Comparison of ENCODE assay signal across 1 cellular context in genomic region chr20:50296450-50297375, GRCh38.
TF ChIP-seq lines count a peak whose summit lies in the region.

No MANE protein-coding gene starts in this region.

TF ChIP-seq in HepG2, 621 proteins besides CTCF, POLR2A, EP300 and RAD21 (continued from another document and continues in another):
- TF ChIP-seq ZNF609 (CRISPR knock-in tag; IDR thresholded peaks at IDR 0.05; ENCODE audit: borderline replicate concordance) (peak; percentile 49; the same call in 1 of the 2 replicates), ZNF687 (CRISPR knock-in tag; IDR thresholded peaks at IDR 0.05) (peak; percentile 85), PCBP1 (IDR thresholded peaks at IDR 0.05; ENCODE audit: borderline replicate concordance, low read depth, low read length) (no peak), MYC (CRISPR knock-in tag; IDR thresholded peaks at IDR 0.05; ENCODE audit: borderline replicate concordance) (peak; percentile 10; the same call in 1 of the 2 replicates), MXI1 (IDR thresholded peaks at IDR 0.05; ENCODE audit: borderline replicate concordance, low read depth, low read length) (0 out of 3 replicates have a peak, but pooled peaks have one; percentile 21), TFDP1 (CRISPR knock-in tag; IDR thresholded peaks at IDR 0.05; ENCODE audit: borderline replicate concordance) (no peak), ZNF292 (CRISPR knock-in tag; IDR thresholded peaks at IDR 0.05; ENCODE audit: borderline replicate concordance, low read depth) (peak; percentile 65; the same call in 1 of the 2 replicates), ZNF543 (CRISPR knock-in tag; IDR thresholded peaks at IDR 0.05) (0 out of 2 replicates have a peak, but pooled peaks have one; percentile 43), ZSCAN25 (CRISPR knock-in tag; IDR thresholded peaks at IDR 0.05) (peak; percentile 99), SOX6 (IDR thresholded peaks at IDR 0.05) (no peak), SOX6 (CRISPR knock-in tag; IDR thresholded peaks at IDR 0.05) (peak; percentile 52), NONO (IDR thresholded peaks at IDR 0.05) (no peak), NONO (CRISPR knock-in tag; conservative IDR thresholded peaks at IDR 0.05) (0 out of 2 replicates have a peak, but pooled peaks have one; percentile 10), MTA1 (CRISPR knock-in tag; IDR thresholded peaks at IDR 0.05; ENCODE audit: borderline replicate concordance) (peak; percentile 48; the same call in 1 of the 2 replicates), THAP9 (CRISPR knock-in tag; IDR thresholded peaks at IDR 0.05; ENCODE audit: borderline replicate concordance) (0 out of 2 replicates have a peak, but pooled peaks have one; percentile 27), REXO4 (CRISPR knock-in tag; IDR thresholded peaks at IDR 0.05; ENCODE audit: borderline replicate concordance) (no peak), PHF5A (CRISPR knock-in tag; IDR thresholded peaks at IDR 0.05; ENCODE audit: low read depth, unreplicated experiment) (no peak), NR2F6 (IDR thresholded peaks at IDR 0.05) (peak; percentile 77), NR2F6 (CRISPR knock-in tag; IDR thresholded peaks at IDR 0.05) (peak; percentile 73), GLI4 (CRISPR knock-in tag; IDR thresholded peaks at IDR 0.05; ENCODE audit: borderline replicate concordance) (no peak), GABPB1 (CRISPR knock-in tag; IDR thresholded peaks at IDR 0.05) (peak; percentile 26; the same call in 1 of the 2 replicates), RFXAP (CRISPR knock-in tag; IDR thresholded peaks at IDR 0.05; ENCODE audit: borderline replicate concordance) (no peak), ZBTB38 (CRISPR knock-in tag; IDR thresholded peaks at IDR 0.05) (peak; percentile 73; the same call in 1 of the 2 replicates), RAD51 (IDR thresholded peaks at IDR 0.05; ENCODE audit: borderline replicate concordance) (no peak)
- TF ChIP-seq, protein P1, sequence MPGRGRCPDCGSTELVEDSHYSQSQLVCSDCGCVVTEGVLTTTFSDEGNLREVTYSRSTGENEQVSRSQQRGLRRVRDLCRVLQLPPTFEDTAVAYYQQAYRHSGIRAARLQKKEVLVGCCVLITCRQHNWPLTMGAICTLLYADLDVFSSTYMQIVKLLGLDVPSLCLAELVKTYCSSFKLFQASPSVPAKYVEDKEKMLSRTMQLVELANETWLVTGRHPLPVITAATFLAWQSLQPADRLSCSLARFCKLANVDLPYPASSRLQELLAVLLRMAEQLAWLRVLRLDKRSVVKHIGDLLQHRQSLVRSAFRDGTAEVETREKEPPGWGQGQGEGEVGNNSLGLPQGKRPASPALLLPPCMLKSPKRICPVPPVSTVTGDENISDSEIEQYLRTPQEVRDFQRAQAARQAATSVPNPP (CRISPR knock-in tag; IDR thresholded peaks at IDR 0.05): no peak
- TF ChIP-seq, protein P2, sequence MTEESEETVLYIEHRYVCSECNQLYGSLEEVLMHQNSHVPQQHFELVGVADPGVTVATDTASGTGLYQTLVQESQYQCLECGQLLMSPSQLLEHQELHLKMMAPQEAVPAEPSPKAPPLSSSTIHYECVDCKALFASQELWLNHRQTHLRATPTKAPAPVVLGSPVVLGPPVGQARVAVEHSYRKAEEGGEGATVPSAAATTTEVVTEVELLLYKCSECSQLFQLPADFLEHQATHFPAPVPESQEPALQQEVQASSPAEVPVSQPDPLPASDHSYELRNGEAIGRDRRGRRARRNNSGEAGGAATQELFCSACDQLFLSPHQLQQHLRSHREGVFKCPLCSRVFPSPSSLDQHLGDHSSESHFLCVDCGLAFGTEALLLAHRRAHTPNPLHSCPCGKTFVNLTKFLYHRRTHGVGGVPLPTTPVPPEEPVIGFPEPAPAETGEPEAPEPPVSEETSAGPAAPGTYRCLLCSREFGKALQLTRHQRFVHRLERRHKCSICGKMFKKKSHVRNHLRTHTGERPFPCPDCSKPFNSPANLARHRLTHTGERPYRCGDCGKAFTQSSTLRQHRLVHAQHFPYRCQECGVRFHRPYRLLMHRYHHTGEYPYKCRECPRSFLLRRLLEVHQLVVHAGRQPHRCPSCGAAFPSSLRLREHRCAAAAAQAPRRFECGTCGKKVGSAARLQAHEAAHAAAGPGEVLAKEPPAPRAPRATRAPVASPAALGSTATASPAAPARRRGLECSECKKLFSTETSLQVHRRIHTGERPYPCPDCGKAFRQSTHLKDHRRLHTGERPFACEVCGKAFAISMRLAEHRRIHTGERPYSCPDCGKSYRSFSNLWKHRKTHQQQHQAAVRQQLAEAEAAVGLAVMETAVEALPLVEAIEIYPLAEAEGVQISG (CRISPR knock-in tag; IDR thresholded peaks at IDR 0.05): no peak
- TF ChIP-seq, protein P3, sequence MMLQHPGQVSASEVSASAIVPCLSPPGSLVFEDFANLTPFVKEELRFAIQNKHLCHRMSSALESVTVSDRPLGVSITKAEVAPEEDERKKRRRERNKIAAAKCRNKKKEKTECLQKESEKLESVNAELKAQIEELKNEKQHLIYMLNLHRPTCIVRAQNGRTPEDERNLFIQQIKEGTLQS (CRISPR knock-in tag; IDR thresholded peaks at IDR 0.05): no peak
- TF ChIP-seq, protein P4, sequence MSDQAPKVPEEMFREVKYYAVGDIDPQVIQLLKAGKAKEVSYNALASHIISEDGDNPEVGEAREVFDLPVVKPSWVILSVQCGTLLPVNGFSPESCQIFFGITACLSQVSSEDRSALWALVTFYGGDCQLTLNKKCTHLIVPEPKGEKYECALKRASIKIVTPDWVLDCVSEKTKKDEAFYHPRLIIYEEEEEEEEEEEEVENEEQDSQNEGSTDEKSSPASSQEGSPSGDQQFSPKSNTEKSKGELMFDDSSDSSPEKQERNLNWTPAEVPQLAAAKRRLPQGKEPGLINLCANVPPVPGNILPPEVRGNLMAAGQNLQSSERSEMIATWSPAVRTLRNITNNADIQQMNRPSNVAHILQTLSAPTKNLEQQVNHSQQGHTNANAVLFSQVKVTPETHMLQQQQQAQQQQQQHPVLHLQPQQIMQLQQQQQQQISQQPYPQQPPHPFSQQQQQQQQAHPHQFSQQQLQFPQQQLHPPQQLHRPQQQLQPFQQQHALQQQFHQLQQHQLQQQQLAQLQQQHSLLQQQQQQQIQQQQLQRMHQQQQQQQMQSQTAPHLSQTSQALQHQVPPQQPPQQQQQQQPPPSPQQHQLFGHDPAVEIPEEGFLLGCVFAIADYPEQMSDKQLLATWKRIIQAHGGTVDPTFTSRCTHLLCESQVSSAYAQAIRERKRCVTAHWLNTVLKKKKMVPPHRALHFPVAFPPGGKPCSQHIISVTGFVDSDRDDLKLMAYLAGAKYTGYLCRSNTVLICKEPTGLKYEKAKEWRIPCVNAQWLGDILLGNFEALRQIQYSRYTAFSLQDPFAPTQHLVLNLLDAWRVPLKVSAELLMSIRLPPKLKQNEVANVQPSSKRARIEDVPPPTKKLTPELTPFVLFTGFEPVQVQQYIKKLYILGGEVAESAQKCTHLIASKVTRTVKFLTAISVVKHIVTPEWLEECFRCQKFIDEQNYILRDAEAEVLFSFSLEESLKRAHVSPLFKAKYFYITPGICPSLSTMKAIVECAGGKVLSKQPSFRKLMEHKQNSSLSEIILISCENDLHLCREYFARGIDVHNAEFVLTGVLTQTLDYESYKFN (CRISPR knock-in tag; conservative IDR thresholded peaks at IDR 0.05): peak; percentile 72; the same call in 1 of the 2 replicates
- TF ChIP-seq, protein P5, sequence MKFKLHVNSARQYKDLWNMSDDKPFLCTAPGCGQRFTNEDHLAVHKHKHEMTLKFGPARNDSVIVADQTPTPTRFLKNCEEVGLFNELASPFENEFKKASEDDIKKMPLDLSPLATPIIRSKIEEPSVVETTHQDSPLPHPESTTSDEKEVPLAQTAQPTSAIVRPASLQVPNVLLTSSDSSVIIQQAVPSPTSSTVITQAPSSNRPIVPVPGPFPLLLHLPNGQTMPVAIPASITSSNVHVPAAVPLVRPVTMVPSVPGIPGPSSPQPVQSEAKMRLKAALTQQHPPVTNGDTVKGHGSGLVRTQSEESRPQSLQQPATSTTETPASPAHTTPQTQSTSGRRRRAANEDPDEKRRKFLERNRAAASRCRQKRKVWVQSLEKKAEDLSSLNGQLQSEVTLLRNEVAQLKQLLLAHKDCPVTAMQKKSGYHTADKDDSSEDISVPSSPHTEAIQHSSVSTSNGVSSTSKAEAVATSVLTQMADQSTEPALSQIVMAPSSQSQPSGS (CRISPR knock-in tag; IDR thresholded peaks at IDR 0.05): 0 out of 2 replicates have a peak, but pooled peaks have one; percentile 2
